In the genomic region with DNA sequence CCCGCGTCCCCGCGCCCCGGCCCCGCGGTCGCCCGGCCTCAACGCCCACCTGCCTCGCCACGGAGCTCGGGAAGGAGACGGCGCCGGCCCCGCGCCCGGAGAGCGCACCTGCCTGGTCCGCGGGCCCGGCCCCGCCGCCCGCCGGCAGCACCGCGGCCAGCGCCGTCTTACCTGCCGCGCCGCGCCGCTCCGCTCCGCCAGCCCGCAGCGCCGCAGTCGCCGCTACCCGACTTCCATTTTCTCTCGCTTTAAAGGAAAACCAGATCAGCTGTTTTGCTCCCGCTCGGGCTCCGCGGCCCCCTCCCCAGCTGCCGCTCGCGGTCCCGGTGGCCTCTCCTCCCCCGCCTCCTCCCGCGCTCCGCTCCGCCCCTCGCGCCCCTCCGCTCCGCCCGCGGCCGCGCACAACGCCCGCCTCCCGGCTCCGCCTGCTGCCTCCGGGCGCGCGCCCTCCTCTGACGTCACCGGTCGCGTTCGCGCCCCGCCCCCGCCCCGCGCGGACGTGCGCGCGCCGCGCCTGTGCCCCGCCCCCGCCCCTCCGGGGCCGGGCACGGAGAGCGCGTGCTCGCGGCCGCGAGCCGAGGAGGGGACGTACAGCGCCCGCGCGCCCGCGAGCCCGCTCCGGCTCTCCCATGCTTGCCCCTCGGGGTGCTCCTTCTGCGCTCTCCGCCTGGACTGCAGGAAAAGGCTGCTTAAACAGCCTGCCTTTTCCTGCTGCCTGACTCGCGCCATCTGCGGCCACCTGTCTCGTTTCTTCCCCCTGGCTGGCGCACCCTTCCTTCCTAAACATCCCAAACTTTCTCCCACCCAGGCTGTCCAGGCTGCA, we compare ENCODE assay signal across 8 cellular contexts. TPM values are rescaled to one million over a fixed set of nuclear protein-coding genes. Genes with fewer than 3 reads are reported as not detected.
DNase-seq lines count a peak whose midpoint lies in the region; ATAC-seq and TF ChIP-seq lines count a peak whose summit lies in the region.

A gene (minus strand): TSS at position 338 of the 823 bp plus-strand sequence.

- H3K4me3 Mint-ChIP-seq in activated CD4-positive, alpha-beta memory T cell treated with anti-CD3 and anti-CD28 coated beads, Interleukin-2, amount 10 ng/mL, durations not matched to agents 7 days and 5 days: peak within 1 kb of the TSS; percentile 85

- H3K27me3 Mint-ChIP-seq in activated CD4-positive, alpha-beta memory T cell treated with anti-CD3 and anti-CD28 coated beads, Interleukin-2, amount 10 ng/mL, durations not matched to agents 7 days and 5 days: peaks cover 37% of the 10 kb centered on the region

- POLR2A ChIA-PET in BJ (lab: Charles Lee): no interaction called here
- POLR2A ChIA-PET in activated CD4-positive, alpha-beta memory T cell treated with anti-CD3 and anti-CD28 coated beads, Interleukin-2, amount 10 ng/mL, durations not matched to agents 7 days and 5 days (lab: Charles Lee): no interaction called here

- H3K4me1 Mint-ChIP-seq in activated CD4-positive, alpha-beta memory T cell treated with anti-CD3 and anti-CD28 coated beads, Interleukin-2, amount 10 ng/mL, durations not matched to agents 7 days and 5 days: peaks cover 12% of the 10 kb centered on the region

- no peaks in the 10 kb centered on the region for H3K9me3 ChIP-seq in lung (ENCODE audit: control insufficient read depth in 2 of 2, insufficient read depth in 1 of 2, low read length in 1 of 2)

- CTCF ChIA-PET in BJ (lab: Yijun Ruan, JAX): no interaction called here
- CTCF ChIA-PET in activated CD4-positive, alpha-beta memory T cell treated with anti-CD3 and anti-CD28 coated beads, Interleukin-2, amount 10 ng/mL, durations not matched to agents 7 days and 5 days (lab: Charles Lee): no interaction called here

- DNase-seq in BJ (ENCODE audit: low read depth) (no peak), NCI-H748 (lab: John Stamatoyannopoulos, UW; ENCODE audit: unreplicated experiment) (peak; percentile 86), ecto neural progenitor cell (ENCODE audit: low spot score) (peak; percentile 92), lung (ENCODE audit: low spot score) (peak; percentile 82)
- peak; percentile 86 for DNase-seq in activated CD4-positive, alpha-beta memory T cell treated with anti-CD3 and anti-CD28 coated beads, Interleukin-2, amount 10 ng/mL, durations not matched to agents 7 days and 5 days
- DNase-seq in stimulated activated CD4-positive, alpha-beta T cell treated with anti-CD3 and anti-CD28 coated beads, Interleukin-4, amount 100 ng/mL, for 48 hours (ENCODE audit: low read depth in 2 of 2): peak; percentile 73 to 76

- H3K36me3 ChIP-seq in BJ (ENCODE audit: control insufficient read depth, insufficient read depth, low read length) (no peaks in the 10 kb centered on the region), lung (ENCODE audit: control insufficient read depth in 2 of 2, insufficient read depth in 2 of 2, low read length in 2 of 2) (no peaks in the 10 kb centered on the region)

- no peaks in the 10 kb centered on the region for H3K9me3 Mint-ChIP-seq in activated CD4-positive, alpha-beta memory T cell treated with anti-CD3 and anti-CD28 coated beads, Interleukin-2, amount 10 ng/mL, durations not matched to agents 7 days and 5 days

- no peaks in the 10 kb centered on the region for H3K36me3 Mint-ChIP-seq in activated CD4-positive, alpha-beta memory T cell treated with anti-CD3 and anti-CD28 coated beads, Interleukin-2, amount 10 ng/mL, durations not matched to agents 7 days and 5 days (ENCODE audit: low read depth)

- peak within 1 kb of the TSS; percentile 29 to 89 for H3K27ac ChIP-seq in lung (ENCODE audit: low read depth in 1 of 2, low read length in 1 of 2)

- H3K4me3 ChIP-seq in BJ (ENCODE audit: low read depth, low read length) (peak within 1 kb of the TSS; percentile 56), lung (peak within 1 kb of the TSS; percentile 75)

- H3K4me1 ChIP-seq in lung (ENCODE audit: control insufficient read depth in 2 of 2, insufficient read depth in 2 of 2, low read length in 2 of 2): peaks cover 0 to 7% of the 10 kb centered on the region in 2 donors

- TF ChIP-seq CTCF in BJ (IDR thresholded peaks at IDR 0.05; ENCODE audit: insufficient read depth, low read depth, low read length) (no peak), lung (IDR thresholded peaks at IDR 0.05; ENCODE audit: control extremely low read depth, extremely low read depth) (no peak)

- H3K27ac Mint-ChIP-seq in activated CD4-positive, alpha-beta memory T cell treated with anti-CD3 and anti-CD28 coated beads, Interleukin-2, amount 10 ng/mL, durations not matched to agents 7 days and 5 days: no peak within 1 kb of the TSS

- peaks cover 6% of the 10 kb centered on the region for H3K27me3 ChIP-seq in BJ (ENCODE audit: control insufficient read depth, insufficient read depth, low read length)
- no peaks in the 10 kb centered on the region for H3K27me3 ChIP-seq in lung (ENCODE audit: control insufficient read depth, insufficient read depth)

- ATAC-seq in GM19351 (IDR thresholded peaks at IDR 0.05; ENCODE audit: unreplicated experiment) (peak; percentile 87), HG03469 (IDR thresholded peaks at IDR 0.05; ENCODE audit: unreplicated experiment) (peak; percentile 82), lung (ENCODE audit: insufficient read depth, low FRiP score) (peak; percentile 98)

- 0 to 1% methylated on average over 75 to 120 of the region's 120 CpGs for WGBS in lung, 2 donors

RNA-seq across cellular contexts. Expression of the gene that starts here (rescaled TPM):
- polyA plus RNA-seq in BJ (2011; rRNA removed) (0.02 and 0.36 TPM in 2 replicates), lung (under 1 TPM; 0.69 to 0.93 TPM)
- polyA minus RNA-seq in BJ (2011; rRNA and poly(A)+ RNA removed): under 0.01 and 0.15 TPM in 2 replicates
- 1 to 10 TPM; 1.8 to 2.3 TPM for total RNA-seq in activated CD4-positive, alpha-beta memory T cell treated with anti-CD3 and anti-CD28 coated beads, Interleukin-2, amount 10 ng/mL, durations not matched to agents 7 days and 5 days
- total RNA-seq in lung: 1 to 10 TPM; 2.3 to 2.5 TPM
